ENCODE assay signal across 24 cellular contexts in the genomic region with DNA sequence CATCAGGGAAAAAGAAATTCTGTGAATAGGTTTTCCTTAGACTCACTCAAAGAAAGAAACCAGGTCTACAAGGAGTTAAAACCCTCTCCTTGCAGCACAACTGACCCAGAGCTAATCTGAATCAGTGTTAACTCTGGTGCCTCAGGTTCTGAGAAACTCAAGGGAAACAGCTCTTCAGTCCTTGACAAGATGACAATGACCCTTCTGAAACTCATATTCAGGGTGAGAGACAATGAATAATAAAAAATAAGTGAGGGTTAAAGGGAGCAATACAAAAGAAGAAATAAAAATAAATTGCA.
"Had no signal": no experiment of that assay in that cellular context is flagged by ENCODE, and none has a peak within 500 bp of the region (broad histone marks: within the 10 kb centered on the region; RNA-seq: fewer than 3 reads in every experiment).

No MANE protein-coding gene starts in this region.

- H3K27ac Mint-ChIP-seq: memory B cell; natural killer cell; stimulated activated naive B cell treated with anti-CD40 and anti-IgM and Interleukin-4, amounts not matched to agents 10 μg/mL and 1 μg/mL and 100 μg/mL, for 72 hours; stimulated activated naive CD8-positive, alpha-beta T cell treated with anti-CD3 and anti-CD28 coated beads, Interleukin-15, Interleukin-2, amounts not matched to agents 100 ng/mL and 50 ng/mL, for 24 hours had no signal

- H3K79me2 ChIP-seq: hepatocyte had no signal

- H3K4me2 ChIP-seq: hepatocyte had no signal

- H3K36me3 Mint-ChIP-seq: memory B cell; natural killer cell; stimulated activated naive B cell treated with anti-CD40 and anti-IgM and Interleukin-4, amounts not matched to agents 10 μg/mL and 1 μg/mL and 100 μg/mL, for 72 hours had no signal

- FAIRE-seq: frontal cortex, kidney, small intestine, urothelium cell line had no signal

- H3K4me3 ChIP-seq: coronary artery, hepatocyte, lung, ovary, right lobe of liver, thoracic aorta, tibial nerve, upper lobe of left lung had no signal

- H3K27ac ChIP-seq: coronary artery, hepatocyte, ovary, right lobe of liver, thoracic aorta, tibial nerve, upper lobe of left lung had no signal

- H3K4me1 Mint-ChIP-seq: memory B cell; natural killer cell; stimulated activated naive B cell treated with anti-CD40 and anti-IgM and Interleukin-4, amounts not matched to agents 10 μg/mL and 1 μg/mL and 100 μg/mL, for 72 hours had no signal

- H3K4me1 ChIP-seq: right lobe of liver, upper lobe of left lung had no signal

- H3K9me3 ChIP-seq: ovary, right lobe of liver, thoracic aorta, tibial nerve, upper lobe of left lung had no signal

- H3K9me3 Mint-ChIP-seq: stimulated activated naive CD8-positive, alpha-beta T cell treated with anti-CD3 and anti-CD28 coated beads, Interleukin-15, Interleukin-2, amounts not matched to agents 100 ng/mL and 50 ng/mL, for 24 hours had no signal

- H3K27me3 ChIP-seq: hepatocyte, ovary, right lobe of liver, tibial nerve, upper lobe of left lung had no signal

- H3K27me3 Mint-ChIP-seq: memory B cell; stimulated activated naive B cell treated with anti-CD40 and anti-IgM and Interleukin-4, amounts not matched to agents 10 μg/mL and 1 μg/mL and 100 μg/mL, for 72 hours; stimulated activated naive CD8-positive, alpha-beta T cell treated with anti-CD3 and anti-CD28 coated beads, Interleukin-15, Interleukin-2, amounts not matched to agents 100 ng/mL and 50 ng/mL, for 24 hours had no signal

- ATAC-seq: left lobe of liver; natural killer cell; right lobe of liver; stimulated activated naive B cell treated with anti-CD40 and anti-IgM and Interleukin-4, amounts not matched to agents 10 μg/mL and 1 μg/mL and 100 μg/mL, for 72 hours had no signal

- DNase-seq: dermis blood vessel endothelial cell; effector memory CD4-positive, alpha-beta T cell; head of caudate nucleus; kidney; natural killer cell; occipital lobe; ovary; posterior cingulate gyrus; right lobe of liver; small intestine; stimulated activated CD4-positive, alpha-beta T cell treated with anti-CD3 and anti-CD28 coated beads, Interleukin-15, amount 100 ng/mL, for 24 hours; stimulated activated CD4-positive, alpha-beta T cell treated with anti-CD3 and anti-CD28 coated beads, Interleukin-2, amount 100 ng/mL, for 48 hours; stimulated activated naive B cell treated with anti-CD40 and anti-IgM and Interleukin-4, amounts not matched to agents 10 μg/mL and 1 μg/mL and 100 μg/mL, for 72 hours; upper lobe of left lung had no signal

- H3K36me3 ChIP-seq: ovary, right lobe of liver, thoracic aorta, tibial nerve, upper lobe of left lung had no signal

- H3K4me3 Mint-ChIP-seq: memory B cell; natural killer cell; stimulated activated naive B cell treated with anti-CD40 and anti-IgM and Interleukin-4, amounts not matched to agents 10 μg/mL and 1 μg/mL and 100 μg/mL, for 72 hours; stimulated activated naive CD8-positive, alpha-beta T cell treated with anti-CD3 and anti-CD28 coated beads, Interleukin-15, Interleukin-2, amounts not matched to agents 100 ng/mL and 50 ng/mL, for 24 hours had no signal

- H2AFZ ChIP-seq: hepatocyte had no signal
